30 cellular contexts compared by ENCODE assay signal in the genomic region with DNA sequence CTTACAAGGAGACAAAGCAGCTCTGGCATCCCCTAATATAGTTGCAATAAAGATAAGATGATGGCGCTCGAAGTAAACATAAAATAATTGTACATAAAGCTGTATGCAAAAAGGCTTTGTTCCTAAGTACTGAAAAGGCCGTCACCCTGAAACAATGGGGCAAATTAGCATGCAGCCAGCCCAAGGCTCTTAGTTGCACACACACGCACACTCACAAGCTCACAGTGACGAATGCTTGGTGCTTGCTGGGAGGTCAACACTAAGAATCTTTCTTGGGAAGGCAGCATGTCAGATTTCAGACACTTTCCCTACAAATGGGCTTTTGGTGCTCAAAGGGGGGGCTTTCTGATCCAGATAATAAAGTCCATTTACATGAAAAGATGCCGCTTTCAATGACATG.
A peak's percentile ranks its signal among the peaks of the same experiment; 100 is the strongest.
DNase-seq lines count a peak whose midpoint lies in the region; ATAC-seq and TF ChIP-seq lines count a peak whose summit lies in the region.
"Had no signal": no experiment of that assay in that cellular context is flagged by ENCODE, and none has a peak within 500 bp of the region (broad histone marks: within the 10 kb centered on the region; RNA-seq: fewer than 3 reads in every experiment).

No MANE protein-coding gene starts in this region.

- H2AK5ac ChIP-seq in IMR-90 (ENCODE audit: low read depth, low read length), result peak overlapping the region; percentile 42; the same call in 1 of the 2 replicates

- dilution Hi-C loops in IMR-90 (cut with HindIII; ENCODE audit: low sequenced_read_pairs, unreplicated experiment), result no loop called here

- H3K4me3 Mint-ChIP-seq in endodermal cell, result no peak overlapping the region
- H3K4me3 Mint-ChIP-seq: dendritic cell treated with granulocyte-macrophage colony-stimulating factor and Interleukin-4, amounts not matched to agents 40 ng/mL and 50 ng/mL, for 4 days had no signal

- POLR2A ChIA-PET in IMR-90 (lab: Charles Lee; ENCODE audit: unreplicated experiment), result no interaction called here

- CTCF ChIA-PET in IMR-90 (lab: Yijun Ruan, JAX), result no interaction called here

- no peak overlapping the region for H2AFZ ChIP-seq in IMR-90 (replicated peaks; ENCODE audit: low read length, poor library complexity)

- ATAC-seq in IMR-90 (ENCODE audit: low read depth) (peak; percentile 47; the same call in 1 of the 2 replicates), GM18502 (IDR thresholded peaks at IDR 0.05; ENCODE audit: poor library complexity, unreplicated experiment) (no peak), GM21423 (IDR thresholded peaks at IDR 0.05; ENCODE audit: unreplicated experiment) (no peak)
- ATAC-seq: GM12878 had no signal

- peak overlapping the region; percentile 65 for H3K18ac ChIP-seq in IMR-90 (ENCODE audit: low read depth, low read length)

- peak overlapping the region; percentile 36 for H4K91ac ChIP-seq in IMR-90 (ENCODE audit: insufficient read depth, low read depth, low read length)

- no TSS peak for BruUV-seq in IMR-90 (replicated peaks; lab: Mats Ljungman, UMichigan)

- H2BK20ac ChIP-seq in IMR-90 (ENCODE audit: low read depth, low read length), result peak overlapping the region; percentile 72; the same call in 1 of the 2 replicates

- H3K23ac ChIP-seq in IMR-90 (ENCODE audit: low read depth, low read length), result no peak overlapping the region; the same call in 1 of the 2 replicates

- H2BK5ac ChIP-seq in IMR-90 (ENCODE audit: low read depth, low read length, poor library complexity, severe bottlenecking), result no peak overlapping the region

- H3K79me1 ChIP-seq in IMR-90 (ENCODE audit: low read depth in 1 of 2, low read length in 2 of 2), result no peaks in the 10 kb centered on the region

- no peak overlapping the region for H2AK9ac ChIP-seq in IMR-90 (replicated peaks; ENCODE audit: low read depth, low read length, poor library complexity)

- H3K4me2 ChIP-seq in IMR-90 (ENCODE audit: low read depth, low read length), result 0 out of 2 replicates have a peak overlapping the region, but pooled peaks have one; percentile 27
- H3K4me2 ChIP-seq: BLaER1 treated with 17β-estradiol and CSF1 and Interleukin-3, amounts not matched to agents 10 nM and 100 nM had no signal

- no peak overlapping the region for H3K56ac ChIP-seq in IMR-90 (ENCODE audit: extremely low read depth, insufficient read depth, low read length)

- 93% methylated on average over 3 of the region's 6 CpGs; no CpG with 5 or more reads in 1 of the 2 experiments for WGBS in IMR-90 (ENCODE audit: extremely low coverage in 2 of 2, insufficient read length in 1 of 2), 2 experiments
- 70 to 84% methylated on average over 5 to 6 of the region's 6 CpGs for WGBS in endodermal cell (ENCODE audit: insufficient coverage in 1 of 2, insufficient read length in 1 of 2), 2 experiments

- H2BK15ac ChIP-seq in IMR-90 (ENCODE audit: low read depth, low read length), result peak overlapping the region; percentile 31; the same call in 2 of the 3 replicates

- no peaks in the 10 kb centered on the region for H3K27me3 ChIP-seq in IMR-90 (ENCODE audit: control insufficient read depth, insufficient read depth, low read length)
- no peaks in the 10 kb centered on the region for H3K27me3 ChIP-seq in endodermal cell (ENCODE audit: control insufficient read depth, insufficient read depth, low read length, poor library complexity, severe bottlenecking)
- H3K27me3 ChIP-seq in brain microvascular endothelial cell (replicated peaks), result no peaks in the 10 kb centered on the region
- H3K27me3 ChIP-seq: BLaER1 treated with 17β-estradiol and CSF1 and Interleukin-3, amounts not matched to agents 10 nM and 100 nM; SJSA1; spleen; testis had no signal

- H3K36me3 Mint-ChIP-seq in endodermal cell (ENCODE audit: low read depth), result no peaks in the 10 kb centered on the region

- no peak for TF ChIP-seq RAD21 in IMR-90 (IDR thresholded peaks at IDR 0.05; ENCODE audit: low read length)

- H3K9me3 Mint-ChIP-seq in endodermal cell, result no peaks in the 10 kb centered on the region
- H3K9me3 Mint-ChIP-seq: dendritic cell treated with granulocyte-macrophage colony-stimulating factor and Interleukin-4, amounts not matched to agents 40 ng/mL and 50 ng/mL, for 4 days had no signal

- H3K9me3 ChIP-seq in IMR-90 (ENCODE audit: control insufficient read depth, insufficient read depth, low read length) (no peaks in the 10 kb centered on the region), endodermal cell (ENCODE audit: control insufficient read depth, low read length) (no peaks in the 10 kb centered on the region)
- H3K9me3 ChIP-seq: BLaER1 treated with 17β-estradiol and CSF1 and Interleukin-3, amounts not matched to agents 10 nM and 100 nM; HAP-1; prostate gland; SJSA1; spleen; testis had no signal

- H2BK120ac ChIP-seq in IMR-90 (ENCODE audit: low read depth, low read length), result peak overlapping the region; percentile 78; the same call in 1 of the 2 replicates

- H4K5ac ChIP-seq in IMR-90 (ENCODE audit: low read depth, low read length), result peak overlapping the region; percentile 30; the same call in 1 of the 2 replicates

- DNase-seq in IMR-90 (peak; percentile 31), endodermal cell (no peak), midbrain (lab: John Stamatoyannopoulos, UW) (peak; percentile 1), retinal pigment epithelial cell (ENCODE audit: low read depth) (peak; percentile 2), brain microvascular endothelial cell (no peak)
- no peak for DNase-seq in activated CD4-positive, alpha-beta T cell treated with anti-CD3 and anti-CD28 coated beads for 48 hours
- DNase-seq: ACHN; activated CD4-positive, CD25-positive, alpha-beta regulatory T cell treated with anti-CD3 and anti-CD28 coated beads, Interleukin-2, amount 50 U/mL, for 72 hours; activated gamma-delta T cell treated with Interleukin-2 at 50 U/mL for 16 hours; COR-L47; DMS79; glutamatergic neuron; Karpas-422; kidney glomerular epithelial cell; MV-4-11; NCI-H1694 treated with DMSO at 0.1 percent for 48 hours; NCI-H2171; NCI-H524 treated with DMSO at 0.1 percent for 48 hours; spleen; stimulated activated CD4-positive, alpha-beta T cell treated with anti-CD3 and anti-CD28 coated beads, Interleukin-4, amount 100 ng/mL, for 4 hours; stimulated activated naive CD4-positive, alpha-beta T cell; testis had no signal

- peak overlapping the region; percentile 59 for H3K4ac ChIP-seq in IMR-90 (ENCODE audit: low read depth, low read length)

- peaks cover 14% of the 10 kb centered on the region for H3K4me1 Mint-ChIP-seq in endodermal cell

- H3K36me3 ChIP-seq in IMR-90 (ENCODE audit: control insufficient read depth, insufficient read depth, low read length) (no peaks in the 10 kb centered on the region), endodermal cell (ENCODE audit: control insufficient read depth, insufficient read depth, low read length) (no peaks in the 10 kb centered on the region), brain microvascular endothelial cell (replicated peaks) (no peaks in the 10 kb centered on the region)
- H3K36me3 ChIP-seq: BLaER1 treated with 17β-estradiol and CSF1 and Interleukin-3, amounts not matched to agents 10 nM and 100 nM; HAP-1; prostate gland; SJSA1; spleen had no signal

- peak overlapping the region in 1 of 2 experiments; percentile 19; a peak in 1 of 4 replicates for H4K8ac ChIP-seq in IMR-90 (ENCODE audit: low read depth in 2 of 2, low read length in 2 of 2)

- intact Hi-C loops in IMR-90 (cut with micrococcal nuclease), result no loop called here

- H3K9me1 ChIP-seq in IMR-90 (ENCODE audit: insufficient read depth, low read length), result no peaks in the 10 kb centered on the region

- TF ChIP-seq CTCF in IMR-90 (conservative IDR thresholded peaks at IDR 0.05; ENCODE audit: low read depth, low read length) (no peak), endodermal cell (conservative IDR thresholded peaks at IDR 0.05) (no peak), retinal pigment epithelial cell (conservative IDR thresholded peaks at IDR 0.05; ENCODE audit: low read depth, low read length) (no peak), brain microvascular endothelial cell (IDR thresholded peaks at IDR 0.05; ENCODE audit: low read depth, low read length, missing control alignments) (no peak)

- no peak overlapping the region for H3K27ac Mint-ChIP-seq in endodermal cell
- H3K27ac Mint-ChIP-seq: dendritic cell treated with granulocyte-macrophage colony-stimulating factor and Interleukin-4, amounts not matched to agents 40 ng/mL and 50 ng/mL, for 4 days had no signal

- in situ Hi-C loops in IMR-90 (cut with MboI; ENCODE audit: low sequenced_read_pairs) (no loop called here), brain microvascular endothelial cell (cut with HindIII; ENCODE audit: low pct_ligation_motif_present, low sequenced_read_pairs) (no loop called here)

- H4K20me1 ChIP-seq in IMR-90 (ENCODE audit: insufficient read depth, low read length), result no peaks in the 10 kb centered on the region
- H4K20me1 ChIP-seq: BLaER1 treated with 17β-estradiol and CSF1 and Interleukin-3, amounts not matched to agents 10 nM and 100 nM had no signal

- H3K27ac ChIP-seq in IMR-90 (ENCODE audit: insufficient read depth, low read length), result no peak overlapping the region
- H3K27ac ChIP-seq in endodermal cell (ENCODE audit: low read depth, low read length), result peak overlapping the region; percentile 80
- H3K27ac ChIP-seq in brain microvascular endothelial cell, result no peak overlapping the region
- H3K27ac ChIP-seq: BLaER1 treated with 17β-estradiol and CSF1 and Interleukin-3, amounts not matched to agents 10 nM and 100 nM; prostate gland; SJSA1; testis had no signal

- H3K9ac ChIP-seq in IMR-90 (ENCODE audit: low read depth, low read length) (no peak overlapping the region; the same call in 1 of the 2 replicates), endodermal cell (ENCODE audit: extremely low read depth, low read length, poor library complexity, severe bottlenecking) (no peak overlapping the region)
- H3K9ac ChIP-seq: BLaER1 treated with 17β-estradiol and CSF1 and Interleukin-3, amounts not matched to agents 10 nM and 100 nM had no signal

- H3K4me3 ChIP-seq in IMR-90 (ENCODE audit: insufficient read depth, low read depth, low read length) (no peak overlapping the region), endodermal cell (ENCODE audit: low read length) (no peak overlapping the region), retinal pigment epithelial cell (ENCODE audit: low read length) (no peak overlapping the region), brain microvascular endothelial cell (ENCODE audit: low read depth, low read length) (no peak overlapping the region)
- H3K4me3 ChIP-seq: BLaER1 treated with 17β-estradiol and CSF1 and Interleukin-3, amounts not matched to agents 10 nM and 100 nM; GM12878; HAP-1; prostate gland; SJSA1; spleen; testis had no signal

- H3K27me3 Mint-ChIP-seq in endodermal cell (ENCODE audit: insufficient read depth), result peaks cover 1% of the 10 kb centered on the region
- H3K27me3 Mint-ChIP-seq: dendritic cell treated with granulocyte-macrophage colony-stimulating factor and Interleukin-4, amounts not matched to agents 40 ng/mL and 50 ng/mL, for 4 days had no signal

- peaks cover 7% of the 10 kb centered on the region for H3K4me1 ChIP-seq in IMR-90 (ENCODE audit: control insufficient read depth, insufficient read depth, low read length)
- H3K4me1 ChIP-seq in endodermal cell (ENCODE audit: control insufficient read depth, insufficient read depth, low read length), result no peaks in the 10 kb centered on the region
- H3K4me1 ChIP-seq: BLaER1 treated with 17β-estradiol and CSF1 and Interleukin-3, amounts not matched to agents 10 nM and 100 nM; HAP-1; prostate gland; SJSA1; spleen; testis had no signal

- no peak overlapping the region for H3K14ac ChIP-seq in IMR-90 (replicated peaks; ENCODE audit: low read depth, low read length)

- no peak for TF ChIP-seq POLR2A in IMR-90 (IDR thresholded peaks at IDR 0.05; ENCODE audit: low read depth, low read length)

Comparison
In these comparisons a context has a peak if more than half of its experiments do, and no peak if none do; other contexts are left out.
1. DNase-seq: peak in IMR-90 (single experiment), midbrain (single experiment) and retinal pigment epithelial cell (single experiment); none in endodermal cell (single experiment), activated CD4-positive, alpha-beta T cell treated with anti-CD3 and anti-CD28 coated beads for 48 hours (single experiment) and brain microvascular endothelial cell (single experiment).